ENCODE assay signal across 9 cellular contexts in genomic region chr6:30483677-30484279, GRCh38. TPM values are rescaled to one million over a fixed set of nuclear protein-coding genes. Genes with fewer than 3 reads are reported as not detected.
DNase-seq lines count a peak whose midpoint lies in the region; ATAC-seq, FAIRE-seq and TF ChIP-seq lines count a peak whose summit lies in the region.
"Had no signal": no experiment of that assay in that cellular context is flagged by ENCODE, and none has a peak within 500 bp of the region (broad histone marks: within the 10 kb centered on the region; RNA-seq: fewer than 3 reads in every experiment).

No MANE protein-coding gene starts in this region.

- peaks cover 2 to 11% of the 10 kb centered on the region in 2 experiments; a peak in 3 of 5 replicates for H3K4me1 ChIP-seq in K562 (replicated peaks in 1 of 2; ENCODE audit: control insufficient read depth in 2 of 2, insufficient read depth in 2 of 2, low read length in 2 of 2)

- intact Hi-C loops in K562 (cut with micrococcal nuclease): loop anchor here (1.0 to 5.0 kb wide), 7 partner anchors 49 to 604 kb away; partner anchors contain the start of gene DHX16
- intact Hi-C loops in lower leg skin (cut with DNase I; ENCODE audit: low total_unique reads): loop anchor here (5.0 to 10.0 kb wide), 2 partner anchors 59 to 121 kb away; no protein-coding TSS in a partner anchor
- intact Hi-C loops in activated T-helper 1 cell treated with anti-CD3 and anti-CD28 coated beads, Interleukin-12 subunit alpha, Interleukin-12 subunit beta, Interleukin-2, Interleukin-4 antibody, amounts not matched to agents 30 ng/mL and 10 ng/mL and 1 ng/mL, durations not matched to agents 14 hours and 24 hours and 36 hours (cut with micrococcal nuclease): loop anchor here (1.0 to 5.0 kb wide), 4 partner anchors 49 to 604 kb away; partner anchors contain the start of gene DHX16

- BruUV-seq in K562 (replicated peaks; lab: Mats Ljungman, UMichigan): no TSS peak

- H3K36me3 ChIP-seq in K562 (ENCODE audit: control insufficient read depth, insufficient read depth, low read length): no peaks in the 10 kb centered on the region

- WGBS in K562 (ENCODE audit: insufficient coverage, low coverage, missing lambda C conversion rate): 12% methylated on average over 7 of the region's 7 CpGs
- WGBS in lower leg skin, 2 donors: 22 to 23% methylated on average over 7 of the region's 7 CpGs

- H3K9me3 ChIP-seq in K562 (replicated peaks; ENCODE audit: control insufficient read depth, insufficient read depth, low read depth, low read length): no peaks in the 10 kb centered on the region

- TF ChIP-seq CTCF in 22Rv1 (IDR thresholded peaks at IDR 0.05) (peak; percentile 64), K562 (IDR thresholded peaks at IDR 0.05 in 2 of 3, conservative IDR thresholded peaks at IDR 0.05 in 1 of 3; ENCODE audit: insufficient read depth in 2 of 3, low read depth in 1 of 3, low read length in 3 of 3) (peak; percentile 75 to 90 (median 77)), lower leg skin (IDR thresholded peaks at IDR 0.05) (no peak)

- H3K36me3 Mint-ChIP-seq in activated T-helper 1 cell treated with anti-CD3 and anti-CD28 coated beads, Interleukin-12 subunit alpha, Interleukin-12 subunit beta, Interleukin-2, Interleukin-4 antibody, amounts not matched to agents 30 ng/mL and 10 ng/mL and 1 ng/mL, durations not matched to agents 14 hours and 24 hours and 36 hours (ENCODE audit: low read depth): no peaks in the 10 kb centered on the region

- DNase-seq in NCI-H226 (peak; percentile 40), K562 (ENCODE audit: extremely low read depth in 1 of 4, low spot score in 3 of 4) (peak in 3 of 4 experiments; percentile 29 to 83 (median 62)), left kidney (ENCODE audit: low read depth, low spot score) (peak; percentile 77), H54 (ENCODE audit: insufficient read length, low spot score) (no peak), lower leg skin (ENCODE audit: low spot score in 2 of 2) (no peak)
- DNase-seq in activated T-helper 1 cell treated with anti-CD3 and anti-CD28 coated beads, Interleukin-12 subunit alpha, Interleukin-12 subunit beta, Interleukin-2, Interleukin-4 antibody, amounts not matched to agents 30 ng/mL and 10 ng/mL and 1 ng/mL, durations not matched to agents 14 hours and 24 hours and 36 hours (ENCODE audit: low spot score): no peak

- H2AFZ ChIP-seq in K562 (ENCODE audit: low read depth, low read length): no peak overlapping the region

- no peak overlapping the region for H3K4me3 ChIP-seq in K562
- H3K4me3 ChIP-seq in lower leg skin (ENCODE audit: low read depth, poor library complexity, severe bottlenecking): no peak overlapping the region

- peak; percentile 56; the same call in 2 of the 3 replicates for ATAC-seq in K562

- H3K9me1 ChIP-seq in K562 (ENCODE audit: control insufficient read depth, insufficient read depth, low read length): no peaks in the 10 kb centered on the region

- H3K27me3 Mint-ChIP-seq in activated T-helper 1 cell treated with anti-CD3 and anti-CD28 coated beads, Interleukin-12 subunit alpha, Interleukin-12 subunit beta, Interleukin-2, Interleukin-4 antibody, amounts not matched to agents 30 ng/mL and 10 ng/mL and 1 ng/mL, durations not matched to agents 14 hours and 24 hours and 36 hours (ENCODE audit: insufficient read depth): peaks cover 40% of the 10 kb centered on the region

- H3K27ac ChIP-seq in 22Rv1 (no peak overlapping the region), K562 (ENCODE audit: extremely low read depth, low read depth, low read length) (no peak overlapping the region)

- no peaks in the 10 kb centered on the region for H4K20me1 ChIP-seq in K562 (replicated peaks; ENCODE audit: control insufficient read depth, insufficient read depth, low read length)

- H3K4me1 Mint-ChIP-seq in activated T-helper 1 cell treated with anti-CD3 and anti-CD28 coated beads, Interleukin-12 subunit alpha, Interleukin-12 subunit beta, Interleukin-2, Interleukin-4 antibody, amounts not matched to agents 30 ng/mL and 10 ng/mL and 1 ng/mL, durations not matched to agents 14 hours and 24 hours and 36 hours (ENCODE audit: low read depth): peaks cover 44% of the 10 kb centered on the region

- H3K4me3 Mint-ChIP-seq in activated T-helper 1 cell treated with anti-CD3 and anti-CD28 coated beads, Interleukin-12 subunit alpha, Interleukin-12 subunit beta, Interleukin-2, Interleukin-4 antibody, amounts not matched to agents 30 ng/mL and 10 ng/mL and 1 ng/mL, durations not matched to agents 14 hours and 24 hours and 36 hours: no peak overlapping the region
- H3K4me3 Mint-ChIP-seq: stimulated activated naive CD8-positive, alpha-beta T cell treated with anti-CD3 and anti-CD28 coated beads, Interleukin-15, Interleukin-2, amounts not matched to agents 100 ng/mL and 50 ng/mL, for 24 hours had no signal

- H3K27ac Mint-ChIP-seq in activated T-helper 1 cell treated with anti-CD3 and anti-CD28 coated beads, Interleukin-12 subunit alpha, Interleukin-12 subunit beta, Interleukin-2, Interleukin-4 antibody, amounts not matched to agents 30 ng/mL and 10 ng/mL and 1 ng/mL, durations not matched to agents 14 hours and 24 hours and 36 hours: no peak overlapping the region
- H3K27ac Mint-ChIP-seq: stimulated activated naive CD8-positive, alpha-beta T cell treated with anti-CD3 and anti-CD28 coated beads, Interleukin-15, Interleukin-2, amounts not matched to agents 100 ng/mL and 50 ng/mL, for 24 hours had no signal

- TF ChIP-seq POLR2A in K562 (conservative IDR thresholded peaks at IDR 0.05) (no peak), H54 (IDR thresholded peaks at IDR 0.05; ENCODE audit: low read depth, low read length) (no peak), lower leg skin (IDR thresholded peaks at IDR 0.05) (no peak)

- POLR2A ChIA-PET in K562 (lab: Yijun Ruan, JAX): interaction anchor here (1.3 kb wide), 2 partner anchors 114 to 238 kb away, joined by 3 to 4 read pairs; no protein-coding TSS in a partner anchor

- H3K79me2 ChIP-seq in K562 (ENCODE audit: control insufficient read depth, insufficient read depth, low read length): no peaks in the 10 kb centered on the region

- H3K9me3 Mint-ChIP-seq in activated T-helper 1 cell treated with anti-CD3 and anti-CD28 coated beads, Interleukin-12 subunit alpha, Interleukin-12 subunit beta, Interleukin-2, Interleukin-4 antibody, amounts not matched to agents 30 ng/mL and 10 ng/mL and 1 ng/mL, durations not matched to agents 14 hours and 24 hours and 36 hours: no peaks in the 10 kb centered on the region
- H3K9me3 Mint-ChIP-seq: stimulated activated naive CD8-positive, alpha-beta T cell treated with anti-CD3 and anti-CD28 coated beads, Interleukin-15, Interleukin-2, amounts not matched to agents 100 ng/mL and 50 ng/mL, for 24 hours had no signal

- FAIRE-seq in G401.6 (lab: Jason Lieb, UNC) (peak; percentile 91), K562 (lab: Jason Lieb, UNC) (peak; percentile 78), H54 (lab: Jason Lieb, UNC) (no peak)

- in situ Hi-C loops in K562 (cut with MboI): loop anchor here (5.0 kb wide), 3 partner anchors 189 to 604 kb away; partner anchors contain the start of genes DHX16 and TUBB

- H3K27me3 ChIP-seq in K562 (ENCODE audit: control insufficient read depth in 2 of 2, insufficient read depth in 2 of 2, low read length in 2 of 2): peaks cover 19 to 26% of the 10 kb centered on the region in 2 experiments

- TF ChIP-seq RAD21 in K562 (CRISPR knock-in tag; conservative IDR thresholded peaks at IDR 0.05 in 1 of 2, IDR thresholded peaks at IDR 0.05 in 1 of 2): peak; percentile 88 to 89

- no peak overlapping the region for H3K4me2 ChIP-seq in K562 (ENCODE audit: insufficient read depth, low read length)

- TF ChIP-seq EP300 in K562 (IDR thresholded peaks at IDR 0.05; ENCODE audit: low read length): no peak

- CTCF ChIA-PET in K562 (lab: Yijun Ruan, JAX; ENCODE audit: low intra/inter-chr PET ratio): interaction anchor here (0.6 to 4.0 kb wide), 12 partner anchors 44 to 604 kb away, joined by 3 to 63 read pairs (median 6); partner anchors contain the start of gene DHX16

- H3K9ac ChIP-seq in K562 (ENCODE audit: insufficient read depth in 1 of 2, low read depth in 2 of 2, low read length in 2 of 2): no peak overlapping the region

TF ChIP-seq in K562, 482 proteins besides CTCF, POLR2A, EP300 and RAD21 (continues in another document):
- TF ChIP-seq C11orf30 (IDR thresholded peaks at IDR 0.05; ENCODE audit: low read depth): no peak
- TF ChIP-seq BRCA1 (IDR thresholded peaks at IDR 0.05): no peak
- TF ChIP-seq BRCA1 (CRISPR knock-in tag; IDR thresholded peaks at IDR 0.05): no peak
- no peak for TF ChIP-seq L3MBTL2 (IDR thresholded peaks at IDR 0.05)
- no peak for TF ChIP-seq ZNF717 (CRISPR knock-in tag; IDR thresholded peaks at IDR 0.05)

RNA-seq across cellular contexts. Expression of gene HLA-E, which starts 5.5 kb away (rescaled TPM):
- 20.8 and 41.1 TPM in 2 replicates for total RNA-seq in K562 (2011; cell fraction: chromatin; rRNA removed; ENCODE audit: low replicate concordance)
- 40.4 and 50.9 TPM in 2 replicates for total RNA-seq in K562 (2011; cell fraction: nucleolus; rRNA removed)
- total RNA-seq in K562 (2011; cell fraction: nucleoplasm; rRNA removed): 37.3 and 46.7 TPM in 2 replicates
- total RNA-seq in K562 (2014; rRNA removed) (39.9 and 45.5 TPM in 2 replicates), K562 (2014; rRNA removed; fragmentation: Illumina TruSeq; extraction: Trizol) (14.8 and 15.0 TPM in 2 replicates), K562 (2015; rRNA removed; fragmentation: Illumina TruSeq; extraction: Trizol) (25.0 and 25.8 TPM in 2 replicates), K562 (2021) (31.0 and 38.0 TPM in 2 replicates), lower leg skin (100 to 1,000 TPM; 685 to 929 (median 835) TPM)
- polyA plus RNA-seq in K562 (2011; rRNA removed) (27.2 and 28.8 TPM in 2 replicates), K562 (2014; fragmentation: Illumina TruSeq; extraction: Trizol) (26.8 and 37.5 TPM in 2 replicates), K562 (2014; fragmentation: Nextera tagmentation; extraction: Ambion mirVana) (1 to 10 TPM; 3.2 to 4.0 TPM), K562 (2014; rRNA removed) (38.4 and 38.9 TPM in 2 replicates)
- 27.0 and 45.7 TPM in 2 replicates for polyA plus RNA-seq in K562 (2011; cell fraction: cytosol; rRNA removed)
- polyA plus RNA-seq in K562 (2011; cell fraction: nucleus; rRNA removed): 20.5 and 32.8 TPM in 2 replicates
- polyA plus RNA-seq in K562 (2012): 27.8 and 82.4 TPM in 2 replicates
- 17.5 and 21.1 TPM in 2 replicates for polyA minus RNA-seq in K562 (2011; rRNA and poly(A)+ RNA removed)
- 16.8 and 17.8 TPM in 2 replicates for polyA minus RNA-seq in K562 (2011; cell fraction: cytosol; rRNA and poly(A)+ RNA removed)
- polyA minus RNA-seq in K562 (2011; cell fraction: nucleus; rRNA and poly(A)+ RNA removed): 13.8 and 14.3 TPM in 2 replicates
- 476 and 483 TPM in 2 replicates for total RNA-seq in activated T-helper 1 cell treated with anti-CD3 and anti-CD28 coated beads, Interleukin-12 subunit alpha, Interleukin-12 subunit beta, Interleukin-2, Interleukin-4 antibody, amounts not matched to agents 30 ng/mL and 10 ng/mL and 1 ng/mL, durations not matched to agents 14 hours and 24 hours and 36 hours

Comparison
In these comparisons a context has a peak if more than half of its experiments do, and no peak if none do; other contexts are left out.
1. CTCF ChIP-seq: peak in 22Rv1 (single experiment) and K562 (3 of 3); none in lower leg skin (0 of 3).
2. DNase-seq: peak in NCI-H226 (single experiment), K562 (3 of 4) and left kidney (single experiment); none in H54 (single experiment), lower leg skin (0 of 2) and activated T-helper 1 cell treated with anti-CD3 and anti-CD28 coated beads, Interleukin-12 subunit alpha, Interleukin-12 subunit beta, Interleukin-2, Interleukin-4 antibody, amounts not matched to agents 30 ng/mL and 10 ng/mL and 1 ng/mL, durations not matched to agents 14 hours and 24 hours and 36 hours (single experiment).